In the genomic region with DNA sequence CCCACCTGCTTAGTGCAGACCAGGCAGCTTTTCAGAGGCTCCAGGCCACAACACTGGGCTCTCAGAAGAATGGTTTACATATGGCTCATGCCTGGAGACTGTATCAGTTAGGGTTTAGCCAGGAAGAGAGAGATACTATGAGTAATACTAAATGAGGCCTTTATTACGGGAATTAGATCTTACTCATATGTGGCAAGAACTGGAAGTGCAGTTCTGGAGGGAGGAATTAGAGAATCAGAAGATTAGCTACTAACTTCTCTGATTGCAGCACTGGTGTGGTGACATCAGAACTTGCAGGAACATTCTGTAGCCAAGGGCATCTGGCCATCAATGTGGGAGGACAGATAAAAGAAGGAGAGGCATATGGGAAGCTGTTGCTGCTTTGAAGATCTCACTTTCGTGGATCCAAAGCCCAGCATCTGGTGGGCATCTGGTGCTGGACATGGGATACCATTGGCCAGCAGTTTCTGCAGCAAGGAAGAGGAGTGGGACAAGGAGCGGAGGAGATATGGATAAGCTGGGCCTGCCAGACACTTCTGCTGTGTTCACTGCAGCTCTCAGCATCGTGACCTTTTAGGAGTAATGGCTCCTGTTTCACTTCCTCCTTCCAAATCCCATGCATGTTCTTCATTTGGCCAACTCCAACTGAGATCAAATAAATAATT, we compare ENCODE assay signal across 13 cellular contexts.
DNase-seq lines count a peak whose midpoint lies in the region; ATAC-seq, FAIRE-seq and TF ChIP-seq lines count a peak whose summit lies in the region.
"Had no signal": no experiment of that assay in that cellular context is flagged by ENCODE, and none has a peak within 500 bp of the region (broad histone marks: within the 10 kb centered on the region; RNA-seq: fewer than 3 reads in every experiment).

No MANE protein-coding gene starts in this region.

- H3K9me3 ChIP-seq in GM12878 (replicated peaks; ENCODE audit: control insufficient read depth, insufficient read depth, low read length) = no peaks in the 10 kb centered on the region

- WGBS in GM12878 (ENCODE audit: insufficient coverage, insufficient replicate concordance, low lambda C conversion rate, missing lambda C conversion rate) = 20% methylated on average over 4 of the region's 4 CpGs

- FAIRE-seq in GM12878 (lab: Jason Lieb, UNC) = no peak
- FAIRE-seq: A204.1, HepG2, islet of Langerhans had no signal

- H3K4me2 ChIP-seq in GM12878 (ENCODE audit: control insufficient read depth, insufficient read depth) = no peak overlapping the region

- DNase-seq in SIG-M5 treated with dmso at 0.1 percent for 504 hours (lab: John Stamatoyannopoulos, UW; ENCODE audit: unreplicated experiment) = peak; percentile 1
- no peak for DNase-seq in SIG-M5 (lab: John Stamatoyannopoulos, UW)
- no peak for DNase-seq in GM12878 (ENCODE audit: low read depth, low spot score)
- peak; percentile 98 for DNase-seq in iris pigment epithelial cell (ENCODE audit: low read depth)
- DNase-seq in ACHN = no peak
- DNase-seq in SK-N-DZ (ENCODE audit: low spot score) = no peak
- DNase-seq in NCI-H2227 treated with DMSO at 0.1 percent for 48 hours (lab: John Stamatoyannopoulos, UW) = no peak
- no peak for DNase-seq in NCI-H524 treated with DMSO at 0.1 percent for 48 hours (lab: John Stamatoyannopoulos, UW)

- H2AFZ ChIP-seq in GM12878 (ENCODE audit: control insufficient read depth, low read depth, low read length) = no peak overlapping the region

- no peaks in the 10 kb centered on the region for H3K36me3 ChIP-seq in GM12878 (ENCODE audit: control insufficient read depth in 2 of 2, insufficient read depth in 2 of 2, low read length in 1 of 2)

- POLR2A ChIA-PET in GM12878 (lab: Charles Lee) = no interaction called here

- H3K27me3 ChIP-seq in GM12878 (replicated peaks in 1 of 2; ENCODE audit: control insufficient read depth in 2 of 2, insufficient read depth in 2 of 2, low read length in 1 of 2) = no peaks in the 10 kb centered on the region

- no TSS peak for BruUV-seq in GM12878 (replicated peaks; lab: Mats Ljungman, UMichigan)

- CTCF ChIA-PET in GM12878 (lab: Yijun Ruan, JAX) = no interaction called here

- no peak for TF ChIP-seq RAD21 in GM12878 (IDR thresholded peaks at IDR 0.05; ENCODE audit: insufficient read depth, low read depth, low read length)

- no peaks in the 10 kb centered on the region for H3K79me2 ChIP-seq in GM12878 (ENCODE audit: control insufficient read depth, insufficient read depth, low read length)

- no peak for ATAC-seq in GM12878
- ATAC-seq: HCT116, HepG2 had no signal

- H4K20me1 ChIP-seq in GM12878 (ENCODE audit: control insufficient read depth, insufficient read depth) = no peaks in the 10 kb centered on the region

- no peak overlapping the region for H3K9ac ChIP-seq in GM12878 (ENCODE audit: control insufficient read depth, insufficient read depth, low read length)

- H3K4me3 ChIP-seq in GM12878 = no peak overlapping the region
- H3K4me3 ChIP-seq: skin epidermis had no signal

- no peak for TF ChIP-seq EP300 in GM12878 (IDR thresholded peaks at IDR 0.05; ENCODE audit: borderline replicate concordance in 1 of 2, control insufficient read depth in 1 of 2, low read depth in 2 of 2, low read length in 2 of 2)

- TF ChIP-seq CTCF in GM12878 (IDR thresholded peaks at IDR 0.05 in 2 of 3, conservative IDR thresholded peaks at IDR 0.05 in 1 of 3; ENCODE audit: control insufficient read depth in 2 of 3, extremely low read depth in 1 of 3, insufficient read depth in 1 of 3, low read depth in 3 of 3, low read length in 3 of 3) = no peak

- no peaks in the 10 kb centered on the region for H3K4me1 ChIP-seq in GM12878 (ENCODE audit: control insufficient read depth, insufficient read depth, low read length)

- SMC1A ChIA-PET in GM12878 (lab: Charles Lee; ENCODE audit: uncharacterized antibody, unreplicated experiment) = no interaction called here

- no peak for TF ChIP-seq POLR2A in GM12878 (IDR thresholded peaks at IDR 0.05; ENCODE audit: low read depth, low read length)

- in situ Hi-C loops in GM12878 (cut with MboI) = no loop called here
- in situ Hi-C loops in ACHN (cut with HindIII; ENCODE audit: low pct_ligation_motif_present, low pct_unique_long_range_greater_than_20kb, low sequenced_read_pairs) = no loop called here

- intact Hi-C loops in GM12878 (cut with micrococcal nuclease; ENCODE audit: unreplicated experiment) = no loop called here

- H3K27ac ChIP-seq in GM12878 (ENCODE audit: control insufficient read depth, insufficient read depth) = no peak overlapping the region

- RAD21 ChIA-PET in GM12878 (lab: Charles Lee; ENCODE audit: unreplicated experiment) = no interaction called here

TF ChIP-seq in GM12878, 131 proteins besides CTCF, POLR2A, EP300 and RAD21:
- TF ChIP-seq SPI1 (IDR thresholded peaks at IDR 0.05; ENCODE audit: borderline replicate concordance, insufficient read depth, low read depth, low read length) (peak; percentile 15; the same call in 1 of the 2 replicates), NFXL1 (IDR thresholded peaks at IDR 0.05; ENCODE audit: borderline replicate concordance) (no peak)

Comparison
In these comparisons a context has a peak if more than half of its experiments do, and no peak if none do; other contexts are left out.
1. DNase-seq: peak in SIG-M5 treated with dmso at 0.1 percent for 504 hours (single experiment) and iris pigment epithelial cell (single experiment); none in SIG-M5 (single experiment), GM12878 (single experiment), ACHN (single experiment), SK-N-DZ (single experiment), NCI-H2227 treated with DMSO at 0.1 percent for 48 hours (single experiment) and NCI-H524 treated with DMSO at 0.1 percent for 48 hours (single experiment).